Comparison of ENCODE assay signal across 26 cellular contexts in the genomic region with DNA sequence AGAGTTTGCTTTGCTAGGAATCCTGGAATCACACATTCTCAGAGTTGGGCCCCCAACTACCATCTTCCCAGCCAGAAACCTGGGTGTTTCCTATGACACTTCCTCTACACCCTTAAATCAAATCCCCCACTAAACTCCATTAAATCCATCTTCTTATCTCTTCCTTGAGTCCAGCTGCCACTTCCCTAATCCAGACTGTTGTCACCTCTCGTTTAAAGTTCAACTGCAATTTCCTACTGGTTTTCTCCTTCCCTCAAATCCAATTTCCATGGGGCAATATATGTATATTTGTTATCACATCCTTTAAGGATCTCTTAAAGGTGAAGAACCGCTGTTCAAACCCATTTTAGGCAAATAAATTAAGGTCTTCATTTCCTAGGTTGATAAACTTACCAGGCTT.
DNase-seq lines count a peak whose midpoint lies in the region; ATAC-seq, FAIRE-seq and TF ChIP-seq lines count a peak whose summit lies in the region.
"Had no signal": no experiment of that assay in that cellular context is flagged by ENCODE, and none has a peak within 500 bp of the region (broad histone marks: within the 10 kb centered on the region; RNA-seq: fewer than 3 reads in every experiment).

No MANE protein-coding gene starts in this region.

- ATAC-seq in mucosa of descending colon, result peak; percentile 57
- no peak for ATAC-seq in natural killer cell
- ATAC-seq: A549, GM23338 had no signal

- no peak overlapping the region for H2AK5ac ChIP-seq in H1 (ENCODE audit: low read depth, low read length)

- TF ChIP-seq CTCF in H1 (IDR thresholded peaks at IDR 0.05; ENCODE audit: control extremely low read depth in 1 of 3, insufficient read depth in 1 of 3, low read depth in 1 of 3, low read length in 3 of 3), result no peak
- no peak for TF ChIP-seq CTCF in mucosa of descending colon (IDR thresholded peaks at IDR 0.05)
- no peak for TF ChIP-seq CTCF in natural killer cell (IDR thresholded peaks at IDR 0.05)

- DNase-seq in NCI-H82 (lab: John Stamatoyannopoulos, UW), result peak; percentile 52
- DNase-seq in H1 (ENCODE audit: low read depth in 1 of 2, low spot score in 2 of 2), result no peak
- DNase-seq in mucosa of descending colon, result no peak
- no peak for DNase-seq in natural killer cell
- DNase-seq in T1000 (lab: John Stamatoyannopoulos, UW), result no peak
- no peak for DNase-seq in NCI-H345 treated with DMSO at 0.1 percent for 48 hours (lab: John Stamatoyannopoulos, UW; ENCODE audit: unreplicated experiment)
- no peak for DNase-seq in DMS79 treated with DMSO at 0.1 percent for 48 hours (lab: John Stamatoyannopoulos, UW)
- DNase-seq: 8988T; ACHN; AML-193; BE2C; CD4-positive, alpha-beta T cell; CD8-positive, alpha-beta memory T cell; DMS 273 treated with DMSO at 0.1 percent for 48 hours; DMS79; GF-D8; HFFc6 had no signal

- no peak overlapping the region for H3K4ac ChIP-seq in H1 (replicated peaks; ENCODE audit: insufficient read length, low read depth, low read length)

- H2AFZ ChIP-seq in H1 (ENCODE audit: low read length), result no peak overlapping the region
- H2AFZ ChIP-seq: GM23338 had no signal

- no peak overlapping the region for H4K91ac ChIP-seq in H1 (replicated peaks; ENCODE audit: insufficient read length, low read length)

- H2BK5ac ChIP-seq in H1 (ENCODE audit: low read depth, low read length), result no peak overlapping the region

- H3K14ac ChIP-seq in H1 (ENCODE audit: insufficient read length), result no peak overlapping the region

- no peak overlapping the region for H3K18ac ChIP-seq in H1 (ENCODE audit: extremely low read depth, low read length)

- intact Hi-C loops in mucosa of descending colon (cut with DNase I, micrococcal nuclease), result no loop called here
- intact Hi-C loops in natural killer cell (cut with micrococcal nuclease), result no loop called here

- H3K9me3 Mint-ChIP-seq in natural killer cell, result peaks cover 5 to 14% of the 10 kb centered on the region in 2 donors
- H3K9me3 Mint-ChIP-seq: CD4-positive, alpha-beta T cell; GM23338; HFFc6 had no signal

- H3K79me2 ChIP-seq in H1 (ENCODE audit: control insufficient read depth in 1 of 2, insufficient read depth in 2 of 2, low read length in 2 of 2), result no peaks in the 10 kb centered on the region

- H3K4me3 Mint-ChIP-seq in natural killer cell, result no peak overlapping the region
- H3K4me3 Mint-ChIP-seq: CD14-positive monocyte; CD4-positive, alpha-beta T cell; CD8-positive, alpha-beta memory T cell; GM23338; HFFc6 had no signal

- CTCF ChIA-PET in H1 (lab: Charles Lee; ENCODE audit: partially characterized antibody), result interaction anchor here (1.2 kb wide), 1 partner anchor 10 kb away, joined by 3 read pairs; no protein-coding TSS in a partner anchor

- H3K27me3 Mint-ChIP-seq in natural killer cell (ENCODE audit: low read depth in 2 of 2), result no peaks in the 10 kb centered on the region

- no peak overlapping the region for H3K23ac ChIP-seq in H1 (ENCODE audit: insufficient read length)

- no peak overlapping the region for H4K5ac ChIP-seq in H1 (ENCODE audit: insufficient read length, low read depth, low read length)

- H3K36me3 ChIP-seq in H1 (ENCODE audit: control insufficient read depth in 2 of 4, insufficient read depth in 4 of 4, low read length in 3 of 4), result no peaks in the 10 kb centered on the region
- H3K36me3 ChIP-seq in mucosa of descending colon (ENCODE audit: low read depth), result no peaks in the 10 kb centered on the region
- H3K36me3 ChIP-seq: BE2C; BLaER1 treated with 17β-estradiol and CSF1 and Interleukin-3, amounts not matched to agents 10 nM and 100 nM; HAP-1 had no signal

- no peak overlapping the region for H3K27ac ChIP-seq in H1 (ENCODE audit: low read depth, low read length)
- H3K27ac ChIP-seq: A549; BLaER1 treated with 17β-estradiol and CSF1 and Interleukin-3, amounts not matched to agents 10 nM and 100 nM had no signal

- WGBS in H1 (ENCODE audit: extremely low coverage in 1 of 2, insufficient coverage in 1 of 2, insufficient read length in 1 of 2, insufficient replicate concordance in 2 of 2, low coverage in 1 of 2, low lambda C conversion rate in 2 of 2, missing lambda C conversion rate in 1 of 2), 2 experiments, result 100% methylated on average over 2 of the region's 2 CpGs; no CpG with 5 or more reads in 1 of the 2 experiments

- H3K36me3 Mint-ChIP-seq in natural killer cell, result no peaks in the 10 kb centered on the region
- H3K36me3 Mint-ChIP-seq: CD14-positive monocyte; CD8-positive, alpha-beta memory T cell had no signal

- no peak overlapping the region for H2BK20ac ChIP-seq in H1 (ENCODE audit: low read length)

- peak overlapping the region; percentile 13; the same call in 1 of the 2 replicates for H2BK15ac ChIP-seq in H1 (ENCODE audit: low read length)

- POLR2A ChIA-PET in H1 (lab: Charles Lee; ENCODE audit: partially characterized antibody), result no interaction called here

- no peak overlapping the region for H3K4me2 ChIP-seq in H1 (ENCODE audit: insufficient read depth in 1 of 2, low read depth in 2 of 2, low read length in 2 of 2)
- H3K4me2 ChIP-seq: A549; BLaER1 treated with 17β-estradiol and CSF1 and Interleukin-3, amounts not matched to agents 10 nM and 100 nM; GM23338 had no signal

- H3K56ac ChIP-seq in H1 (replicated peaks; ENCODE audit: insufficient read length, low read depth, low read length), result peak overlapping the region; percentile 4

- TF ChIP-seq POLR2A in H1 (IDR thresholded peaks at IDR 0.05; ENCODE audit: control extremely low read depth in 1 of 2, low read depth in 2 of 2, low read length in 2 of 2), result no peak

- no peak overlapping the region for H3K9ac ChIP-seq in H1 (replicated peaks in 1 of 4; ENCODE audit: extremely low read depth in 1 of 4, low read depth in 3 of 4, low read length in 3 of 4)
- H3K9ac ChIP-seq: BLaER1 treated with 17β-estradiol and CSF1 and Interleukin-3, amounts not matched to agents 10 nM and 100 nM had no signal

- H2BK12ac ChIP-seq in H1 (ENCODE audit: low read depth, low read length), result no peak overlapping the region

- H4K8ac ChIP-seq in H1 (ENCODE audit: extremely low read depth, insufficient read depth, low read length), result no peak overlapping the region

- no peaks in the 10 kb centered on the region for H3K79me1 ChIP-seq in H1 (ENCODE audit: low read depth, low read length)

- peaks cover 0 to 2% (median 0%) of the 10 kb centered on the region in 4 experiments; a peak in 1 of 7 replicates for H3K27me3 ChIP-seq in H1 (replicated peaks in 1 of 4; ENCODE audit: control insufficient read depth in 3 of 4, extremely low read depth in 1 of 4, insufficient read depth in 3 of 4, low read length in 3 of 4)
- H3K27me3 ChIP-seq: BLaER1 treated with 17β-estradiol and CSF1 and Interleukin-3, amounts not matched to agents 10 nM and 100 nM had no signal

- TF ChIP-seq EP300 in H1 (IDR thresholded peaks at IDR 0.05; ENCODE audit: borderline replicate concordance in 1 of 2, low read depth in 2 of 2, low read length in 2 of 2), result no peak

- H3K23me2 ChIP-seq in H1 (ENCODE audit: low read depth, low read length), result no peaks in the 10 kb centered on the region

- H3K27ac Mint-ChIP-seq in natural killer cell, result no peak overlapping the region
- H3K27ac Mint-ChIP-seq: CD4-positive, alpha-beta T cell; CD8-positive, alpha-beta memory T cell; GM23338; HFFc6 had no signal

- H3K9me3 ChIP-seq in H1 (ENCODE audit: insufficient read depth in 2 of 2, low read depth in 1 of 2, low read length in 1 of 2) (no peaks in the 10 kb centered on the region), mucosa of descending colon (no peaks in the 10 kb centered on the region)
- H3K9me3 ChIP-seq: A549; BE2C; BLaER1 treated with 17β-estradiol and CSF1 and Interleukin-3, amounts not matched to agents 10 nM and 100 nM; HAP-1 had no signal

- H4K20me1 ChIP-seq in H1 (replicated peaks in 1 of 2; ENCODE audit: control insufficient read depth in 1 of 2, insufficient read depth in 2 of 2, low read length in 2 of 2), result no peaks in the 10 kb centered on the region
- H4K20me1 ChIP-seq: BLaER1 treated with 17β-estradiol and CSF1 and Interleukin-3, amounts not matched to agents 10 nM and 100 nM had no signal

- H2BK120ac ChIP-seq in H1 (replicated peaks; ENCODE audit: low read depth, low read length), result no peak overlapping the region

- no peaks in the 10 kb centered on the region for H3K4me1 Mint-ChIP-seq in natural killer cell
- H3K4me1 Mint-ChIP-seq: CD14-positive monocyte; CD8-positive, alpha-beta memory T cell had no signal

- FAIRE-seq in H1 (lab: Jason Lieb, UNC), result no peak
- FAIRE-seq: A549, D721Med, GM12891, GM18507, H54 had no signal

- H3K4me3 ChIP-seq in H1 (ENCODE audit: extremely low read depth in 1 of 4, insufficient read depth in 2 of 4, low read depth in 3 of 4, low read length in 4 of 4) (no peak overlapping the region), mucosa of descending colon (no peak overlapping the region)
- H3K4me3 ChIP-seq: A549; BLaER1 treated with 17β-estradiol and CSF1 and Interleukin-3, amounts not matched to agents 10 nM and 100 nM; GM23338; HAP-1 had no signal

- H3K4me1 ChIP-seq in H1 (replicated peaks in 1 of 4; ENCODE audit: control insufficient read depth in 3 of 4, insufficient read depth in 4 of 4, low read length in 3 of 4) (peaks cover 0 to 10% (median 9%) of the 10 kb centered on the region in 4 experiments; a peak in 4 of 7 replicates), mucosa of descending colon (ENCODE audit: low read depth) (peaks cover 10% of the 10 kb centered on the region)
- H3K4me1 ChIP-seq: A549, BE2C, HAP-1 had no signal

- no peak for TF ChIP-seq RAD21 in H1 (IDR thresholded peaks at IDR 0.05 in 1 of 2, conservative IDR thresholded peaks at IDR 0.05 in 1 of 2; ENCODE audit: low read depth in 2 of 2, low read length in 2 of 2)

TF ChIP-seq in H1, 55 proteins besides CTCF, POLR2A, EP300 and RAD21 (continues in another document):
- TF ChIP-seq KDM5A (IDR thresholded peaks at IDR 0.05; ENCODE audit: low read length) (no peak), KDM1A (IDR thresholded peaks at IDR 0.05; ENCODE audit: borderline replicate concordance, low read length) (no peak), POLR2AphosphoS5 (IDR thresholded peaks at IDR 0.05; ENCODE audit: low read depth, low read length) (no peak), CBX8 (IDR thresholded peaks at IDR 0.05; ENCODE audit: borderline replicate concordance, low read depth, low read length) (no peak), FOSL1 (IDR thresholded peaks at IDR 0.05; ENCODE audit: insufficient read depth, low read depth, low read length) (no peak), HDAC6 (IDR thresholded peaks at IDR 0.05; ENCODE audit: low read depth, low read length) (no peak), TEAD4 (IDR thresholded peaks at IDR 0.05; ENCODE audit: low read depth, low read length) (no peak), TAF1 (IDR thresholded peaks at IDR 0.05; ENCODE audit: low read depth, low read length) (no peak), BCL11A (IDR thresholded peaks at IDR 0.05; ENCODE audit: low read depth in 2 of 2, low read length in 2 of 2) (no peak), BACH1 (IDR thresholded peaks at IDR 0.05; ENCODE audit: low read length) (no peak), BRCA1 (IDR thresholded peaks at IDR 0.05; ENCODE audit: low read depth, low read length) (no peak)
- TF ChIP-seq, protein P1, sequence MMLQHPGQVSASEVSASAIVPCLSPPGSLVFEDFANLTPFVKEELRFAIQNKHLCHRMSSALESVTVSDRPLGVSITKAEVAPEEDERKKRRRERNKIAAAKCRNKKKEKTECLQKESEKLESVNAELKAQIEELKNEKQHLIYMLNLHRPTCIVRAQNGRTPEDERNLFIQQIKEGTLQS (IDR thresholded peaks at IDR 0.05; ENCODE audit: insufficient read depth, low read depth, low read length), result no peak
